In genomic region chr14:51262868-51263267, GRCh38 we compare ENCODE assay signal across 30 cellular contexts.
"Had no signal": no experiment of that assay in that cellular context is flagged by ENCODE, and none has a peak within 500 bp of the region (broad histone marks: within the 10 kb centered on the region; RNA-seq: fewer than 3 reads in every experiment).

No MANE protein-coding gene starts in this region.

- H3K27ac ChIP-seq: brain microvascular endothelial cell, VCaP had no signal

- DNase-seq: activated CD4-positive, alpha-beta memory T cell treated with anti-CD3 and anti-CD28 coated beads, Interleukin-2, amount 10 ng/mL, durations not matched to agents 7 days and 5 days; activated CD4-positive, alpha-beta T cell treated with anti-CD3 and anti-CD28 coated beads for 1 hour; activated CD4-positive, alpha-beta T cell treated with anti-CD3 and anti-CD28 coated beads for 48 hours; activated CD4-positive, CD25-positive, alpha-beta regulatory T cell; activated CD8-positive, alpha-beta memory T cell treated with anti-CD3 and anti-CD28 coated beads for 24 hours; activated CD8-positive, alpha-beta memory T cell treated with anti-CD3 and anti-CD28 coated beads, Interleukin-2, amount 10 ng/mL, durations not matched to agents 7 days and 5 days; activated CD8-positive, alpha-beta memory T cell treated with anti-CD3 and anti-CD28 coated beads, Interleukin-2, amount 50 U/mL, for 48 hours; activated effector memory CD4-positive, alpha-beta T cell treated with Interleukin-2 at 50 U/mL for 16 hours; activated naive CD4-positive, alpha-beta T cell treated with anti-CD3 and anti-CD28 coated beads, Interleukin-2, amount 10 ng/mL, durations not matched to agents 7 days and 5 days; activated T-cell treated with anti-CD3 and anti-CD28 coated beads, Interleukin-2, amount 50 U/mL, for 48 hours; amniotic stem cell; aorta; brain microvascular endothelial cell; central memory CD4-positive, alpha-beta T cell; NCI-H1092 treated with DMSO at 0.1 percent for 48 hours; NCI-H1417; NCI-H146; NCI-H187; NCI-H2029 treated with DMSO at 0.1 percent for 48 hours; NCI-H2107; NCI-H2171; NCI-H510A; NCI-H526; NCI-H748 treated with DMSO at 0.1 percent for 48 hours; Right ventricle myocardium superior; SW 1271; T-helper 1 cell; T-helper 2 cell; T-helper 9 cell had no signal

- H3K27me3 ChIP-seq: brain microvascular endothelial cell had no signal
